ENCODE assay signal across 8 cellular contexts in genomic region chr12:111406474-111407370, GRCh38.
A peak's percentile ranks its signal among the peaks of the same experiment; 100 is the strongest.
DNase-seq lines count a peak whose midpoint lies in the region; ATAC-seq and TF ChIP-seq lines count a peak whose summit lies in the region.

No MANE protein-coding gene starts in this region.

- 0 out of 2 replicates have a peak, but pooled peaks have one; percentile 11 for TF ChIP-seq POLR2A in Raji (IDR thresholded peaks at IDR 0.05; ENCODE audit: insufficient read depth, low read depth, low read length)

- DNase-seq in GM10266 (ENCODE audit: extremely low spot score): peak; percentile 65
- peak; percentile 28 for DNase-seq in astrocyte of the hippocampus (ENCODE audit: low read depth, low spot score)
- peak; percentile 39 to 53 (median 49) for DNase-seq in stimulated activated CD4-positive, alpha-beta T cell treated with anti-CD3 and anti-CD28 coated beads, TNF-alpha, amount 100 ng/mL, for 4 hours (ENCODE audit: low read depth in 3 of 3)
- DNase-seq in NCI-H526 (lab: John Stamatoyannopoulos, UW): no peak

- no peaks in the 10 kb centered on the region for H3K27me3 ChIP-seq in layer of hippocampus (ENCODE audit: control insufficient read depth, insufficient read depth, low read length)

- TF ChIP-seq CTCF in GM10266 (IDR thresholded peaks at IDR 0.05; ENCODE audit: control insufficient read depth, insufficient read depth, low read depth, missing control alignments): no peak

- H3K27ac ChIP-seq in layer of hippocampus (ENCODE audit: low read depth, low read length): peak overlapping the region; percentile 82

- ATAC-seq in GM21423 (IDR thresholded peaks at IDR 0.05; ENCODE audit: unreplicated experiment) (no peak), HG03280 (IDR thresholded peaks at IDR 0.05; ENCODE audit: unreplicated experiment) (no peak)

Comparison
In these comparisons a context has a peak if more than half of its experiments do, and no peak if none do; other contexts are left out.
1. DNase-seq: peak in GM10266 (single experiment), astrocyte of the hippocampus (single experiment) and stimulated activated CD4-positive, alpha-beta T cell treated with anti-CD3 and anti-CD28 coated beads, TNF-alpha, amount 100 ng/mL, for 4 hours (3 of 3); none in NCI-H526 (0 of 2).